ENCODE assay signal across 25 cellular contexts in the genomic region with DNA sequence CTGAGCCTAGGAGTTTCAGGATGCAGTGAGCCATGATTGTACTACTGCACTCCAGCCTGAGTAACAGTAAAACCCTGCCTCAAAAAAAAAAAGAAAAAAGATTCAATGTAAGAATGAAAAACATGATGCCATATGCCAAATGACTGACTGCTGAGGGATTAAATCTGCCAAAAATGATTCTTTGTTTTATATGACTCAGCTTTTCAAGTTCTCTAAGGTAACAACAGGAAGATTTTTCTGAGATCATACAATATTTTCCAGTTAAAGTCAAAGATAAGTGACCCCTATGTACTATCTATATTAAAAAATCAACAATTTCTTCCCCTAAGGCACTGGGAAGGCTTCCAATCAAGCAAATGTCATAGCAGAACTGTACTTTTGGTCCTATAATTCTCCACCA.
DNase-seq lines count a peak whose midpoint lies in the region; ATAC-seq and TF ChIP-seq lines count a peak whose summit lies in the region.
"Had no signal": no experiment of that assay in that cellular context is flagged by ENCODE, and none has a peak within 500 bp of the region (broad histone marks: within the 10 kb centered on the region; RNA-seq: fewer than 3 reads in every experiment).

No MANE protein-coding gene starts in this region.

- in situ Hi-C loops in brain microvascular endothelial cell (cut with HindIII; ENCODE audit: low pct_ligation_motif_present, low sequenced_read_pairs) = no loop called here

- H3K27me3 ChIP-seq in brain microvascular endothelial cell (replicated peaks) = no peaks in the 10 kb centered on the region
- H3K27me3 ChIP-seq: adrenal gland, BE2C, colonic mucosa had no signal

- H3K36me3 ChIP-seq in brain microvascular endothelial cell (replicated peaks) = no peaks in the 10 kb centered on the region
- H3K36me3 ChIP-seq: adrenal gland, BE2C, colonic mucosa had no signal

- ATAC-seq in HG02885 (IDR thresholded peaks at IDR 0.05; ENCODE audit: poor library complexity, unreplicated experiment) = no peak
- no peak for ATAC-seq in HG02588 (IDR thresholded peaks at IDR 0.05; ENCODE audit: unreplicated experiment)
- ATAC-seq: natural killer cell treated with Interleukin-12 subunit alpha and Interleukin-12 subunit beta and Interleukin-15 and Interleukin-18, amount 100 ng/mL, for 72 hours; stimulated activated naive CD8-positive, alpha-beta T cell treated with anti-CD3 and anti-CD28 coated beads, Interleukin-15, amount 100 ng/mL, for 72 hours had no signal

- no peak overlapping the region for H3K4me3 ChIP-seq in brain microvascular endothelial cell (ENCODE audit: low read depth, low read length)
- H3K4me3 ChIP-seq in fibroblast of pulmonary artery (replicated peaks; ENCODE audit: low read depth, low read length) = no peak overlapping the region
- H3K4me3 ChIP-seq: adrenal gland, colonic mucosa, skin epidermis had no signal

- peak overlapping the region; percentile 40 for H3K27ac ChIP-seq in brain microvascular endothelial cell
- H3K27ac ChIP-seq: 22Rv1, adrenal gland, colonic mucosa had no signal

- DNase-seq in NCI-H2171 treated with DMSO at 0.1 percent for 48 hours (lab: John Stamatoyannopoulos, UW) = peak; percentile 5
- DNase-seq in NCI-H2171 (lab: John Stamatoyannopoulos, UW) = no peak
- DNase-seq in brain microvascular endothelial cell = no peak
- DNase-seq in fibroblast of pulmonary artery (ENCODE audit: low read depth) = peak; percentile 52
- DNase-seq in activated CD4-positive, alpha-beta T cell treated with anti-CD3 and anti-CD28 coated beads, Interleukin-2, amount 50 U/mL, for 48 hours = no peak
- DNase-seq in NOMO-1 treated with DMSO at 0.1 percent for 48 hours (lab: John Stamatoyannopoulos, UW; ENCODE audit: unreplicated experiment) = no peak
- DNase-seq: activated CD4-positive, alpha-beta T cell treated with anti-CD3 and anti-CD28 coated beads, Interleukin-2, amount 10 ng/mL, durations not matched to agents 7 days and 5 days; activated CD8-positive, alpha-beta memory T cell treated with anti-CD3 and anti-CD28 coated beads, Interleukin-2, amount 50 U/mL, for 4 hours; activated gamma-delta T cell; adrenal gland; BE2C; Calu3; colonic mucosa; KBM-7; NCI-H1092; NCI-H526; posterior cingulate gyrus; SHP77 treated with DMSO at 0.1 percent for 48 hours; stimulated activated CD4-positive, alpha-beta T cell treated with anti-CD3 and anti-CD28 coated beads, Interleukin-2, amount 100 ng/mL, for 48 hours; stimulated activated naive CD8-positive, alpha-beta T cell treated with anti-CD3 and anti-CD28 coated beads, Interleukin-15, amount 100 ng/mL, for 72 hours had no signal

- TF ChIP-seq CTCF in brain microvascular endothelial cell (IDR thresholded peaks at IDR 0.05; ENCODE audit: low read depth, low read length, missing control alignments) (no peak), fibroblast of pulmonary artery (IDR thresholded peaks at IDR 0.05; ENCODE audit: low read length, missing control alignments) (no peak)

Comparison
In these comparisons a context has a peak if more than half of its experiments do, and no peak if none do; other contexts are left out.
1. DNase-seq: peak in NCI-H2171 treated with DMSO at 0.1 percent for 48 hours (single experiment) and fibroblast of pulmonary artery (single experiment); none in NCI-H2171 (single experiment), brain microvascular endothelial cell (single experiment), activated CD4-positive, alpha-beta T cell treated with anti-CD3 and anti-CD28 coated beads, Interleukin-2, amount 50 U/mL, for 48 hours (0 of 2) and NOMO-1 treated with DMSO at 0.1 percent for 48 hours (single experiment).